In the genomic region with DNA sequence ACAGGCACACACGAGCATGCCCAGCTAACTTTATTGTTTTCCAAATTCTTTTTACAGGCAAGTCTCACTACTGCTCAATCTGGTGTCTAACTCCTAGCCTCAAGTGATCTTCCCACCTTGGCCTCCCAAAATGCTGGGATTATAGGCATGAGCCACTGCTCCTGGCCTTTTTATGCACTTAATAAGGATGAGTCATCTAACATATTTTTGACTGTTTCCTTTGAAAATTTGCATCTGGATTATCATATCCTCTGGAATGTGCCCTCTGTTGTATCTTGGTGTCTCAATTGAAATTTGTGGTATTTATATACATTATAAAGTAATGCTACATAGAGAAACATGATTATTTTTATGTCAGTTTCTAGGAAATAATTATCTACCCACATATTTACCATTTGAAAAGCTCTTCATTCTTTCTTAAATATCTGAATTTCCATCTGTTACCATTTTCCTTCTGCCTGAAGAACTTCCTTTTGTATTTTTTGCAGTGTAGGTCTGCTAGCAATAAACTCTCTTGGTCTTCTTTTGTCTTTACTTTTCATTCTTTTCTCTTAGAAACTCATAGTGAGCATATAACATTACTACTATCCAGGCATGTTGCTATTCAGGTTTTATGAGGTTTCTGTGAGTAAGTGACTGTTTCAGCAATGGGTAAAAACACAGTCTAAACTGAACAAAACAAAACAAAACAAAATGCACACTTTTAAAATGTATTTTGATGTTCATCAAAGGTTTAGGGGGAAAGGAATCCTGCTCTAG, we compare ENCODE assay signal across 21 cellular contexts. TPM values are rescaled to one million over a fixed set of nuclear protein-coding genes. Genes with fewer than 3 reads are reported as not detected.
A peak's percentile ranks its signal among the peaks of the same experiment; 100 is the strongest.
DNase-seq lines count a peak whose midpoint lies in the region; FAIRE-seq and TF ChIP-seq lines count a peak whose summit lies in the region.
"Had no signal": no experiment of that assay in that cellular context is flagged by ENCODE, and none has a peak within 500 bp of the region (broad histone marks: within the 10 kb centered on the region; RNA-seq: fewer than 3 reads in every experiment).

No MANE protein-coding gene starts in this region.

- no peaks in the 10 kb centered on the region for H3K27me3 Mint-ChIP-seq in astrocyte (ENCODE audit: low read depth, unreplicated experiment)
- H3K27me3 Mint-ChIP-seq in CD8-positive, alpha-beta memory T cell: peaks cover under 1 to 1% of the 10 kb centered on the region in 2 donors
- H3K27me3 Mint-ChIP-seq: brain had no signal

- peak; percentile 59 for FAIRE-seq in astrocyte (lab: Jason Lieb, UNC)
- FAIRE-seq: TTC549 had no signal

- H3K27me3 ChIP-seq in A673 (replicated peaks; ENCODE audit: insufficient read depth, low read depth, low read length, poor library complexity) (no peaks in the 10 kb centered on the region), astrocyte (ENCODE audit: insufficient read depth, low read length) (no peaks in the 10 kb centered on the region)
- no peaks in the 10 kb centered on the region for H3K27me3 ChIP-seq in CD8-positive, alpha-beta memory T cell (ENCODE audit: insufficient read depth, low read length, poor library complexity, severe bottlenecking)
- H3K27me3 ChIP-seq: esophagus muscularis mucosa had no signal

- no peak overlapping the region for H2AFZ ChIP-seq in astrocyte (ENCODE audit: low read depth, low read length)

- POLR2A ChIA-PET in A673 (lab: Charles Lee; ENCODE audit: low non-redundant PET): no interaction called here
- POLR2A ChIA-PET in CD8-positive, alpha-beta memory T cell (lab: Charles Lee): no interaction called here

- H3K4me2 ChIP-seq in astrocyte (ENCODE audit: low read length): no peak overlapping the region

- CTCF ChIA-PET in A673 (lab: Charles Lee): no interaction called here
- CTCF ChIA-PET in CD8-positive, alpha-beta memory T cell (lab: Charles Lee): no interaction called here

- H3K9ac ChIP-seq in astrocyte (ENCODE audit: low read length): no peak overlapping the region

- no peak overlapping the region for H3K27ac Mint-ChIP-seq in astrocyte (ENCODE audit: unreplicated experiment)
- no peak overlapping the region for H3K27ac Mint-ChIP-seq in CD8-positive, alpha-beta memory T cell
- H3K27ac Mint-ChIP-seq: activated naive CD4-positive, alpha-beta T cell treated with anti-CD3 and anti-CD28 coated beads for 36 hours; CD14-positive monocyte; nephron progenitor cell had no signal

- H3K9me3 ChIP-seq in A673 (ENCODE audit: low read depth, low read length, poor library complexity, severe bottlenecking): no peaks in the 10 kb centered on the region
- no peaks in the 10 kb centered on the region for H3K9me3 ChIP-seq in astrocyte (ENCODE audit: insufficient read depth, low read depth, low read length)
- H3K9me3 ChIP-seq in CD8-positive, alpha-beta memory T cell (ENCODE audit: low read length): no peaks in the 10 kb centered on the region
- H3K9me3 ChIP-seq: esophagus muscularis mucosa had no signal

- no peaks in the 10 kb centered on the region for H3K79me2 ChIP-seq in astrocyte (ENCODE audit: insufficient read depth, low read length)

- TF ChIP-seq CTCF in A673 (conservative IDR thresholded peaks at IDR 0.05; ENCODE audit: low read depth, low read length): no peak
- no peak for TF ChIP-seq CTCF in astrocyte (IDR thresholded peaks at IDR 0.05; ENCODE audit: insufficient read depth, low read depth, low read length)
- no peak for TF ChIP-seq CTCF in fibroblast of pulmonary artery (IDR thresholded peaks at IDR 0.05; ENCODE audit: low read length, missing control alignments)

- intact Hi-C loops in A673 (cut with micrococcal nuclease; ENCODE audit: unreplicated experiment): no loop called here

- DNase-seq in A673 (ENCODE audit: low spot score) (peak; percentile 88), HT1080 (ENCODE audit: low read depth) (peak; percentile 58), astrocyte (ENCODE audit: low read depth) (peak; percentile 22), fibroblast of pulmonary artery (ENCODE audit: low read depth) (peak; percentile 51), activated T-cell treated with anti-CD3 and anti-CD28 coated beads for 4 hours (no peak)
- DNase-seq in activated CD4-positive, alpha-beta T cell treated with anti-CD3 and anti-CD28 coated beads for 1 hour: no peak
- no peak for DNase-seq in stimulated activated CD4-positive, alpha-beta T cell treated with anti-CD3 and anti-CD28 coated beads, Interleukin-12 subunit alpha, Interleukin-12 subunit beta, amount 100 ng/mL, for 4 hours
- no peak for DNase-seq in CD8-positive, alpha-beta memory T cell
- DNase-seq: activated CD4-positive, alpha-beta T cell treated with anti-CD3 and anti-CD28 coated beads, Interleukin-2, amount 50 U/mL, for 4 hours; activated naive CD4-positive, alpha-beta T cell treated with anti-CD3 and anti-CD28 coated beads for 36 hours; DMS79; NCI-H1048; NCI-H2081 treated with DMSO at 0.1 percent for 48 hours; NCI-H524; nephron progenitor cell; stimulated activated CD4-positive, alpha-beta T cell treated with anti-CD3 and anti-CD28 coated beads, Interleukin-15, amount 100 ng/mL, for 24 hours; stimulated activated naive CD4-positive, alpha-beta T cell had no signal

- peaks cover 22% of the 10 kb centered on the region for H3K4me1 ChIP-seq in A673 (ENCODE audit: insufficient read depth, low read length, poor library complexity, severe bottlenecking)
- H3K4me1 ChIP-seq in astrocyte (ENCODE audit: insufficient read depth, low read length): no peaks in the 10 kb centered on the region
- H3K4me1 ChIP-seq in CD8-positive, alpha-beta memory T cell (ENCODE audit: insufficient read depth, low read length): no peaks in the 10 kb centered on the region
- H3K4me1 ChIP-seq: esophagus muscularis mucosa had no signal

- H3K27ac ChIP-seq in A673 (ENCODE audit: low read depth, low read length, poor library complexity, severe bottlenecking) (peak overlapping the region; percentile 71), astrocyte (ENCODE audit: low read depth, low read length) (no peak overlapping the region)
- no peak overlapping the region for H3K27ac ChIP-seq in CD8-positive, alpha-beta memory T cell (ENCODE audit: low read depth, low read length)
- H3K27ac ChIP-seq: esophagus muscularis mucosa had no signal

- no peaks in the 10 kb centered on the region for H4K20me1 ChIP-seq in astrocyte (ENCODE audit: insufficient read depth, low read length)

- no peak overlapping the region for H3K4me3 Mint-ChIP-seq in astrocyte (ENCODE audit: unreplicated experiment)
- H3K4me3 Mint-ChIP-seq in CD8-positive, alpha-beta memory T cell: no peak overlapping the region
- H3K4me3 Mint-ChIP-seq: activated naive CD4-positive, alpha-beta T cell treated with anti-CD3 and anti-CD28 coated beads for 36 hours; brain; CD14-positive monocyte; nephron progenitor cell had no signal

- H3K4me3 ChIP-seq in A673 (ENCODE audit: low read depth, low read length, poor library complexity, severe bottlenecking): no peak overlapping the region
- H3K4me3 ChIP-seq in astrocyte (ENCODE audit: insufficient read depth, low read depth, low read length): no peak overlapping the region
- no peak overlapping the region for H3K4me3 ChIP-seq in fibroblast of pulmonary artery (replicated peaks; ENCODE audit: low read depth, low read length)
- no peak overlapping the region for H3K4me3 ChIP-seq in CD8-positive, alpha-beta memory T cell (ENCODE audit: low read length)
- H3K4me3 ChIP-seq: esophagus muscularis mucosa had no signal

- no peaks in the 10 kb centered on the region for H3K9me3 Mint-ChIP-seq in astrocyte (ENCODE audit: unreplicated experiment)
- H3K9me3 Mint-ChIP-seq in CD8-positive, alpha-beta memory T cell: no peaks in the 10 kb centered on the region
- H3K9me3 Mint-ChIP-seq: activated naive CD4-positive, alpha-beta T cell treated with anti-CD3 and anti-CD28 coated beads for 36 hours; brain; nephron progenitor cell had no signal

- H3K4me1 Mint-ChIP-seq in astrocyte (ENCODE audit: low read depth, unreplicated experiment): peaks cover 3% of the 10 kb centered on the region
- no peaks in the 10 kb centered on the region for H3K4me1 Mint-ChIP-seq in CD8-positive, alpha-beta memory T cell
- H3K4me1 Mint-ChIP-seq: brain, CD14-positive monocyte, nephron progenitor cell had no signal

- no peaks in the 10 kb centered on the region for H3K36me3 ChIP-seq in A673 (ENCODE audit: insufficient read depth, low read length, poor library complexity, severe bottlenecking)
- no peaks in the 10 kb centered on the region for H3K36me3 ChIP-seq in astrocyte (ENCODE audit: insufficient read depth, low read length)
- H3K36me3 ChIP-seq in CD8-positive, alpha-beta memory T cell (ENCODE audit: insufficient read depth, low read length): no peaks in the 10 kb centered on the region
- H3K36me3 ChIP-seq: esophagus muscularis mucosa had no signal

- BruUV-seq in A673 (replicated peaks; lab: Mats Ljungman, UMichigan): no TSS peak

- no peaks in the 10 kb centered on the region for H3K36me3 Mint-ChIP-seq in astrocyte (ENCODE audit: low read depth, unreplicated experiment)
- no peaks in the 10 kb centered on the region for H3K36me3 Mint-ChIP-seq in CD8-positive, alpha-beta memory T cell
- H3K36me3 Mint-ChIP-seq: brain, CD14-positive monocyte had no signal

RNA-seq across cellular contexts. Expression of a gene that starts 52.8 kb away (rescaled TPM):
- total RNA-seq in A673 (2021): 68.9 and 89.0 TPM in 2 replicates
- total RNA-seq in HT1080 (2014; rRNA removed; shearing (Covaris generic)): 85.2 and 109 TPM in 2 replicates
- 44.6 and 63.3 TPM in 2 replicates for polyA plus RNA-seq in HT1080 (2015; cell fraction: cytosol; rRNA removed)
- 116 and 121 TPM in 2 replicates for polyA plus RNA-seq in HT1080 (2015; cell fraction: nucleus; rRNA removed)
- 63.3 and 67.2 TPM in 2 replicates for total RNA-seq in astrocyte
- 10 to 100 TPM; 70.5 to 73.7 TPM for total RNA-seq in CD8-positive, alpha-beta memory T cell
- 118 TPM for polyA plus RNA-seq in CD8-positive, alpha-beta memory T cell

Comparison
In these comparisons a context has a peak if more than half of its experiments do, and no peak if none do; other contexts are left out.
1. DNase-seq: peak in A673 (single experiment), HT1080 (single experiment), astrocyte (single experiment) and fibroblast of pulmonary artery (single experiment); none in activated CD4-positive, alpha-beta T cell treated with anti-CD3 and anti-CD28 coated beads for 1 hour (single experiment), stimulated activated CD4-positive, alpha-beta T cell treated with anti-CD3 and anti-CD28 coated beads, Interleukin-12 subunit alpha, Interleukin-12 subunit beta, amount 100 ng/mL, for 4 hours (single experiment), activated T-cell treated with anti-CD3 and anti-CD28 coated beads for 4 hours (single experiment) and CD8-positive, alpha-beta memory T cell (0 of 5).